Comparison of ENCODE assay signal across 30 cellular contexts in the genomic region with DNA sequence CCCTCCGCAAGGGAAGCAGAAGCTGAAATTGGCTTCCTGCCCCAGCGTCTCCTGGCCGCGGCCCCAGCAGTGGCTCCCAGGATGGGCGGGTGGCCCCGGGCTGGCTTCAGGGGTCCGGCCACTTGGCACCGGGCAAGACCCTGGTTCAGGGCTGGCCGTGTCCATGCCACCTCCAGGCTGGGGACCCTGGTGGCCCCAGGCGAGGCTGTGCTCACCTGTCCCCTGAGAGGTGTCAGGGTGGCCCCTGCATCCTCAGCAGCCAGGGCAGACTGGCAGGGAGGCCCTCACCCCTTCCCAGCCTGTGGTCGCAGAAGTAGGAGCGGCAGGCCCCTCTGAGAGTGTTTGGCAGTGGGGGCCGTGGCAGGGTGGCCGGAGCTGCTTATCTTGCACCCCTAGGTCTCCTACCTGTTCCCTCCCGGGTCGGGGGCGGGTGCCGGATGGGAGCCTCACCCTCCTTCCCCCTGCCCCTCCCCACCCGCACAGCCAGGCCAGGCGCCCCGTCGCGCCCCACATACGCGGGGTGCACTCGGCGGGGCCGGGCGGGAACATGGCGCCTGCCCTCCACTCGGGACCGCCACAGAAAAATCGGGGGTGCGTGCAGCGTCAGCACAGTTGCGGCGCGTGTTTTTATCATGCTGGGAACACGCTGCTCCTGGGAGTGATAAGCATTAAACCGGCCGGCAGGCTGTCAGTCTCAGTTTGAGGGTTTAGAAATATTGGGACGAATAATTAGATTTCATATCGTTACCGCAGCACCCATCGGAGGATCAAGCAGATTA.
"Had no signal": no experiment of that assay in that cellular context is flagged by ENCODE, and none has a peak within 500 bp of the region (broad histone marks: within the 10 kb centered on the region; RNA-seq: fewer than 3 reads in every experiment).

No MANE protein-coding gene starts in this region.

- H3K4me3 ChIP-seq: adrenal gland, body of pancreas, coronary artery, gastroesophageal sphincter, right lobe of liver, skin epidermis, thyroid gland, upper lobe of left lung, vagina had no signal

- H3K36me3 Mint-ChIP-seq: activated CD4-positive, alpha-beta memory T cell treated with anti-CD3 and anti-CD28 coated beads for 36 hours had no signal

- H3K9me3 ChIP-seq: adrenal gland, body of pancreas, gastroesophageal sphincter, right lobe of liver, thyroid gland, upper lobe of left lung, vagina had no signal

- H3K27me3 Mint-ChIP-seq: activated CD4-positive, alpha-beta memory T cell treated with anti-CD3 and anti-CD28 coated beads for 36 hours; activated CD4-positive, alpha-beta T cell treated with anti-CD3 and anti-CD28 coated beads, Interleukin-2, amount 10 ng/mL, durations not matched to agents 24 days and 14 days; activated naive CD8-positive, alpha-beta T cell treated with anti-CD3 and anti-CD28 coated beads for 36 hours; effector memory CD8-positive, alpha-beta T cell; stimulated activated naive CD8-positive, alpha-beta T cell treated with anti-CD3 and anti-CD28 coated beads, Interleukin-15, Interleukin-2, amounts not matched to agents 100 ng/mL and 50 ng/mL, for 24 hours had no signal

- DNase-seq: activated CD4-positive, alpha-beta memory T cell treated with anti-CD3 and anti-CD28 coated beads for 36 hours; activated CD4-positive, alpha-beta T cell treated with anti-CD3 and anti-CD28 coated beads, Interleukin-2, amount 10 ng/mL, durations not matched to agents 24 days and 14 days; activated CD4-positive, CD25-positive, alpha-beta regulatory T cell treated with anti-CD3 and anti-CD28 coated beads, Interleukin-2, amount 50 U/mL, for 72 hours; activated CD8-positive, alpha-beta memory T cell treated with anti-CD3 and anti-CD28 coated beads, Interleukin-2, amount 50 U/mL, for 4 hours; activated effector memory CD4-positive, alpha-beta T cell treated with anti-CD3 and anti-CD28 coated beads, Interleukin-2, amount 50 U/mL, for 16 hours; activated naive CD4-positive, alpha-beta T cell treated with anti-CD3 and anti-CD28 coated beads for 36 hours; activated naive CD8-positive, alpha-beta T cell treated with anti-CD3 and anti-CD28 coated beads for 36 hours; activated T-cell treated with anti-CD3 and anti-CD28 coated beads, Interleukin-2, amount 50 U/mL, for 1 hour; adrenal gland; aorta; body of pancreas; cerebellar nuclear complex; effector memory CD8-positive, alpha-beta T cell; hippocampal formation; left colon; naive B cell; stimulated activated CD4-positive, alpha-beta T cell treated with anti-CD3 and anti-CD28 coated beads, Interleukin-12 subunit alpha, Interleukin-12 subunit beta, amount 100 ng/mL, for 4 hours; stimulated activated CD4-positive, alpha-beta T cell treated with anti-CD3 and anti-CD28 coated beads, Interleukin-4, amount 100 ng/mL, for 1 hour; T-helper 9 cell; thyroid gland had no signal

- H3K9me3 Mint-ChIP-seq: activated naive CD4-positive, alpha-beta T cell treated with anti-CD3 and anti-CD28 coated beads for 36 hours; stimulated activated naive CD8-positive, alpha-beta T cell treated with anti-CD3 and anti-CD28 coated beads, Interleukin-15, Interleukin-2, amounts not matched to agents 100 ng/mL and 50 ng/mL, for 24 hours had no signal

- H3K36me3 ChIP-seq: adrenal gland, gastroesophageal sphincter, right lobe of liver, thyroid gland, upper lobe of left lung, vagina had no signal

- H3K4me3 Mint-ChIP-seq: activated CD4-positive, alpha-beta memory T cell treated with anti-CD3 and anti-CD28 coated beads for 36 hours; activated CD4-positive, alpha-beta T cell treated with anti-CD3 and anti-CD28 coated beads, Interleukin-2, amount 10 ng/mL, durations not matched to agents 24 days and 14 days; activated naive CD4-positive, alpha-beta T cell treated with anti-CD3 and anti-CD28 coated beads for 36 hours; activated naive CD8-positive, alpha-beta T cell treated with anti-CD3 and anti-CD28 coated beads for 36 hours; activated T-helper 1 cell treated with anti-CD3 and anti-CD28 coated beads, Interleukin-12 subunit alpha, Interleukin-12 subunit beta, Interleukin-2, Interleukin-4 antibody, amounts not matched to agents 30 ng/mL and 10 ng/mL and 1 ng/mL, durations not matched to agents 14 hours and 24 hours and 36 hours; effector memory CD8-positive, alpha-beta T cell; mesothelial cell of epicardium; naive B cell; stimulated activated naive CD8-positive, alpha-beta T cell treated with anti-CD3 and anti-CD28 coated beads, Interleukin-15, Interleukin-2, amounts not matched to agents 100 ng/mL and 50 ng/mL, for 24 hours; T-helper 1 cell treated with Interleukin-12 subunit alpha and Interleukin-12 subunit beta and Interleukin-4 antibody, amounts not matched to agents 30 μg/mL and 1 μg/mL, for 36 hours had no signal

- H3K27ac ChIP-seq: coronary artery, gastroesophageal sphincter, right lobe of liver, skin epidermis, thyroid gland, upper lobe of left lung, vagina had no signal

- ATAC-seq: body of pancreas; effector memory CD8-positive, alpha-beta T cell; gastroesophageal sphincter; left colon; right lobe of liver had no signal

- H3K4me1 Mint-ChIP-seq: activated CD4-positive, alpha-beta T cell treated with anti-CD3 and anti-CD28 coated beads, Interleukin-2, amount 10 ng/mL, durations not matched to agents 24 days and 14 days; activated naive CD8-positive, alpha-beta T cell treated with anti-CD3 and anti-CD28 coated beads for 36 hours had no signal

- H3K27me3 ChIP-seq: adrenal gland, body of pancreas, right lobe of liver, thyroid gland, vagina had no signal

- H3K27ac Mint-ChIP-seq: activated CD4-positive, alpha-beta memory T cell treated with anti-CD3 and anti-CD28 coated beads for 36 hours; activated naive CD4-positive, alpha-beta T cell treated with anti-CD3 and anti-CD28 coated beads for 36 hours; activated naive CD8-positive, alpha-beta T cell treated with anti-CD3 and anti-CD28 coated beads for 36 hours; activated T-helper 1 cell treated with anti-CD3 and anti-CD28 coated beads, Interleukin-12 subunit alpha, Interleukin-12 subunit beta, Interleukin-2, Interleukin-4 antibody, amounts not matched to agents 30 ng/mL and 10 ng/mL and 1 ng/mL, durations not matched to agents 14 hours and 24 hours and 36 hours; mesothelial cell of epicardium; naive B cell; stimulated activated naive CD8-positive, alpha-beta T cell treated with anti-CD3 and anti-CD28 coated beads, Interleukin-15, Interleukin-2, amounts not matched to agents 100 ng/mL and 50 ng/mL, for 24 hours; T-helper 1 cell treated with Interleukin-12 subunit alpha and Interleukin-12 subunit beta and Interleukin-4 antibody, amounts not matched to agents 30 μg/mL and 1 μg/mL, for 36 hours had no signal
